10 cellular contexts compared by ENCODE assay signal in genomic region chr2:3470166-3470651, GRCh38. TPM values are rescaled to one million over a fixed set of nuclear protein-coding genes. Genes with fewer than 3 reads are reported as not detected.
DNase-seq lines count a peak whose midpoint lies in the region; ATAC-seq and TF ChIP-seq lines count a peak whose summit lies in the region.
"Had no signal": no experiment of that assay in that cellular context is flagged by ENCODE, and none has a peak within 500 bp of the region (broad histone marks: within the 10 kb centered on the region; RNA-seq: fewer than 3 reads in every experiment).

No MANE protein-coding gene starts in this region.

- intact Hi-C loops in sciatic nerve (cut with DNase I) = no loop called here

- no peaks in the 10 kb centered on the region for H3K9me3 ChIP-seq in right atrium auricular region

- H3K27ac ChIP-seq in brain microvascular endothelial cell (peak overlapping the region; percentile 81), right atrium auricular region (peak overlapping the region; percentile 83 to 90)

- TF ChIP-seq CTCF in brain microvascular endothelial cell (IDR thresholded peaks at IDR 0.05; ENCODE audit: low read depth, low read length, missing control alignments) = no peak
- TF ChIP-seq CTCF in right atrium auricular region (IDR thresholded peaks at IDR 0.05) = no peak

- H3K27me3 ChIP-seq in brain microvascular endothelial cell (replicated peaks) (no peaks in the 10 kb centered on the region), right atrium auricular region (no peaks in the 10 kb centered on the region)

- H3K4me3 ChIP-seq in brain microvascular endothelial cell (ENCODE audit: low read depth, low read length) (no peak overlapping the region), right atrium auricular region (no peak overlapping the region)

- H3K4me1 ChIP-seq in right atrium auricular region = peaks cover 0 to 67% of the 10 kb centered on the region in 2 donors

- DNase-seq in G401 (ENCODE audit: low spot score) (peak; percentile 82), brain microvascular endothelial cell (peak; percentile 86), right atrium auricular region (ENCODE audit: low spot score) (peak; percentile 89), sciatic nerve (ENCODE audit: low spot score) (peak; percentile 77), HT-29 (ENCODE audit: low spot score) (no peak)
- no peak for DNase-seq in activated CD4-positive, alpha-beta T cell treated with anti-CD3 and anti-CD28 coated beads, Interleukin-2, amount 50 U/mL, for 4 hours
- DNase-seq: activated naive CD8-positive, alpha-beta T cell treated with anti-CD3 and anti-CD28 coated beads for 36 hours; NCI-H2081 had no signal

- ATAC-seq in sciatic nerve = peak; percentile 93
- ATAC-seq in GM21723 (IDR thresholded peaks at IDR 0.05; ENCODE audit: unreplicated experiment) = no peak
- no peak for ATAC-seq in GM18505 (IDR thresholded peaks at IDR 0.05; ENCODE audit: unreplicated experiment)

- in situ Hi-C loops in G401 (cut with HindIII; ENCODE audit: low sequenced_read_pairs) (no loop called here), brain microvascular endothelial cell (cut with HindIII; ENCODE audit: low pct_ligation_motif_present, low sequenced_read_pairs) (no loop called here)

- H3K36me3 ChIP-seq in brain microvascular endothelial cell (replicated peaks) (peaks cover 10% of the 10 kb centered on the region), right atrium auricular region (peaks cover 44% of the 10 kb centered on the region)

- TF ChIP-seq POLR2A in GM18505 (IDR thresholded peaks at IDR 0.05; ENCODE audit: borderline replicate concordance, extremely low read depth, insufficient read depth, insufficient read length) = no peak

RNA-seq across cellular contexts. Expression of gene ADI1, which starts 49.1 kb away (rescaled TPM):
- total RNA-seq in G401 (2014; rRNA removed; shearing (Covaris generic)) = 48.4 and 63.2 TPM in 2 replicates
- total RNA-seq in right atrium auricular region (100 to 1,000 TPM; 130 to 184 TPM), sciatic nerve (52.9 TPM)
- total RNA-seq in HT-29 (2014; rRNA removed; shearing (Covaris generic)) = 41.7 and 47.4 TPM in 2 replicates

Comparison
In these comparisons a context has a peak if more than half of its experiments do, and no peak if none do; other contexts are left out.
1. DNase-seq: peak in G401 (single experiment), brain microvascular endothelial cell (single experiment), right atrium auricular region (single experiment) and sciatic nerve (single experiment); none in HT-29 (single experiment) and activated CD4-positive, alpha-beta T cell treated with anti-CD3 and anti-CD28 coated beads, Interleukin-2, amount 50 U/mL, for 4 hours (0 of 2).